In the genomic region with DNA sequence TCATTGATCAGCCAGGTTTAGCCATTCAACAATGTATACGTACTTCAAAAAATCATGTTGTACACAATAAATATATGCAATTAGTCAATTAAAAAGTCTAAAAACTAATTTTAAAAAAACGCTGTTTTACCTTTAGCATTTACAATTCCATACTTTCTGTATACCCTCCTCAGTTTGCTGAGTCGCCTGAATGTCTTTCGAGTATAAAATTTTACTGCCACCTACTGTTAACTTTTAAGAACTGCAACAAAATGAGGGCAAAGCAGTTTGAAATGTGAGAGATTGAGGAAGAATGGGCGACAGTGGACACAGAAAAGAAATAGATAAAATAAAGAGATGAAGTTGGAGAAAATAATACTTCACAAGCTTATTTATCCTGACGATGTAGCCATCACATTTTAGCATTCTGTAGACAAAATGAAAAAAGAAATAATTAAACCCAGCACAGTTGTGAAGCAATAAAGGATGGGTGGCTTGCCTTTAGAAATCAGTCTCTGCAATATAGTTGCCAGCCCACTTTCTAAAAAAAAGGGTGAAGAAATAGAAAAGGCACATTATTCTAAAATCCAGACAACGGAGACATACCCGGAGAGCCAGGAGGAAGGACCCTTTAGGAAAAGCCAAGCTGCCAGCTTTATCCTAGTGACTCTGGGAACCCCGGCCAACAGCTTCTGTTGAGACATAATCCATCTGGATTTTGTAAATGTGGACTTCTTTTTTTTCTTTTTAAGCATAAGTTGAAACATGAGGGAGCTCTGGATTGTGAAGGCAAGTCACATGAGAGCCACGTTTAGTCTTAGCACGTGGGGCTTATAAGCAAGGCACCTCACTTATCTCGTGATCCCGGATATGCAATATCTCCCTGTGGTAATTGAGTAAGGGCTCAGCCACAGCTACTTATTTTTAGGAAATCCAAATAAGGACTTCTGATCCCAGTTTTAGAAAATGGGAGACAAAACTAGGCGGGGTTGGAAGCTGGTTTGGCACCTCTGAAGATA, we compare ENCODE assay signal across 8 cellular contexts.
DNase-seq lines count a peak whose midpoint lies in the region; ATAC-seq and TF ChIP-seq lines count a peak whose summit lies in the region.

No MANE protein-coding gene starts in this region.

- TF ChIP-seq EP300 in transverse colon (IDR thresholded peaks at IDR 0.05; ENCODE audit: low read depth) = no peak

- H3K4me3 ChIP-seq in A673 (ENCODE audit: low read depth, low read length, poor library complexity, severe bottlenecking) (no peak overlapping the region), kidney epithelial cell (ENCODE audit: low read depth, low read length) (no peak overlapping the region), transverse colon (no peak overlapping the region)

- peak overlapping the region; percentile 0 to 53 (median 36) for H3K4me3 Mint-ChIP-seq in brain

- no TSS peak for BruUV-seq in A673 (replicated peaks; lab: Mats Ljungman, UMichigan)

- 30 to 32% methylated on average over 13 to 14 of the region's 14 CpGs for WGBS in transverse colon (ENCODE audit: low coverage in 1 of 2), 2 donors

- H3K9me3 ChIP-seq in A673 (ENCODE audit: low read depth, low read length, poor library complexity, severe bottlenecking) (no peaks in the 10 kb centered on the region), transverse colon (no peaks in the 10 kb centered on the region)

- H3K4me1 ChIP-seq in A673 (ENCODE audit: insufficient read depth, low read length, poor library complexity, severe bottlenecking) (no peaks in the 10 kb centered on the region), transverse colon (peaks cover 0 to 10% (median 0%) of the 10 kb centered on the region in 4 donors)

- no peaks in the 10 kb centered on the region for H3K27me3 Mint-ChIP-seq in brain

- H3K27ac Mint-ChIP-seq in brain = peak overlapping the region; percentile 31 to 93 (median 62)

- H3K36me3 ChIP-seq in A673 (ENCODE audit: insufficient read depth, low read length, poor library complexity, severe bottlenecking) (no peaks in the 10 kb centered on the region), kidney epithelial cell (ENCODE audit: control insufficient read depth, insufficient read depth, low read length) (no peaks in the 10 kb centered on the region), transverse colon (no peaks in the 10 kb centered on the region)

- TF ChIP-seq CTCF in A673 (conservative IDR thresholded peaks at IDR 0.05; ENCODE audit: low read depth, low read length) (peak; percentile 79), brain (conservative IDR thresholded peaks at IDR 0.05) (peak; percentile 73 to 79), kidney epithelial cell (IDR thresholded peaks at IDR 0.05; ENCODE audit: insufficient read depth, low read length, poor library complexity, severe bottlenecking) (peak; percentile 56), transverse colon (IDR thresholded peaks at IDR 0.05) (peak; percentile 49 to 65 (median 56))

- TF ChIP-seq POLR2A in GM18505 (IDR thresholded peaks at IDR 0.05; ENCODE audit: borderline replicate concordance, extremely low read depth, insufficient read depth, insufficient read length) (no peak), transverse colon (IDR thresholded peaks at IDR 0.05) (no peak)

- ATAC-seq in GM18505 (IDR thresholded peaks at IDR 0.05; ENCODE audit: unreplicated experiment) (peak; percentile 81), HG03108 (IDR thresholded peaks at IDR 0.05; ENCODE audit: unreplicated experiment) (peak; percentile 61)

- peaks cover 37% of the 10 kb centered on the region for H3K4me1 Mint-ChIP-seq in brain

- peaks cover 6% of the 10 kb centered on the region for H3K36me3 Mint-ChIP-seq in brain

- DNase-seq in A673 (ENCODE audit: low spot score) (peak; percentile 59), NCI-H2227 (lab: John Stamatoyannopoulos, UW; ENCODE audit: unreplicated experiment) (peak; percentile 76), kidney epithelial cell (ENCODE audit: low read depth) (no peak), transverse colon (peak; percentile 13), activated gamma-delta T cell treated with Interleukin-2 at 50 U/mL for 16 hours (no peak)

- in situ Hi-C loops in transverse colon (cut with MboI; ENCODE audit: low pct_ligation_motif_present in 1 of 4, low pct_unique_long_range_greater_than_20kb in 1 of 4, low sequenced_read_pairs in 3 of 4) = loop anchor here in 2 of 4 donors (25.0 kb wide), 1 partner anchor 292 kb away; no protein-coding TSS in a partner anchor

- peaks cover 0 to 4% (median 0%) of the 10 kb centered on the region in 5 experiments for H3K9me3 Mint-ChIP-seq in brain

- intact Hi-C loops in A673 (cut with micrococcal nuclease; ENCODE audit: unreplicated experiment) = loop anchor here (1.0 to 10.0 kb wide), 3 partner anchors 133 to 580 kb away; no protein-coding TSS in a partner anchor
- intact Hi-C loops in transverse colon (cut with DNase I; ENCODE audit: low total_unique reads) = no loop called here

- CTCF ChIA-PET in A673 (lab: Charles Lee) = no interaction called here

- POLR2A ChIA-PET in A673 (lab: Charles Lee; ENCODE audit: low non-redundant PET) = no interaction called here

- no peaks in the 10 kb centered on the region for H3K27me3 ChIP-seq in A673 (replicated peaks; ENCODE audit: insufficient read depth, low read depth, low read length, poor library complexity)
- H3K27me3 ChIP-seq in kidney epithelial cell (ENCODE audit: control insufficient read depth, insufficient read depth, low read length) = no peaks in the 10 kb centered on the region
- H3K27me3 ChIP-seq in transverse colon = no peaks in the 10 kb centered on the region

- H3K27ac ChIP-seq in A673 (ENCODE audit: low read depth, low read length, poor library complexity, severe bottlenecking) = no peak overlapping the region
- H3K27ac ChIP-seq in transverse colon = peak overlapping the region; percentile 42 to 75 (median 63)

Comparison
In these comparisons a context has a peak if more than half of its experiments do, and no peak if none do; other contexts are left out.
1. DNase-seq: peak in A673 (single experiment), NCI-H2227 (single experiment) and transverse colon (single experiment); none in kidney epithelial cell (single experiment) and activated gamma-delta T cell treated with Interleukin-2 at 50 U/mL for 16 hours (single experiment).
2. Peak in every context shown above with its lines, with median percentiles within 50 percentile points of each other: CTCF ChIP-seq.